ENCODE assay signal across 10 cellular contexts in genomic region chr14:61406198-61406597, GRCh38.
DNase-seq lines count a peak whose midpoint lies in the region; ATAC-seq and TF ChIP-seq lines count a peak whose summit lies in the region.
"Had no signal": no experiment of that assay in that cellular context is flagged by ENCODE, and none has a peak within 500 bp of the region (broad histone marks: within the 10 kb centered on the region; RNA-seq: fewer than 3 reads in every experiment).

No MANE protein-coding gene starts in this region.

- H3K4me1 ChIP-seq in parathyroid adenoma (peaks cover 19% of the 10 kb centered on the region), transverse colon (no peaks in the 10 kb centered on the region), PC-9 (replicated peaks; ENCODE audit: insufficient read depth) (no peaks in the 10 kb centered on the region)

- 56 to 57% methylated on average over 4 of the region's 4 CpGs for WGBS in transverse colon (ENCODE audit: low coverage in 1 of 2), 2 donors

- no peaks in the 10 kb centered on the region for H3K9me2 ChIP-seq in PC-9 (ENCODE audit: insufficient read depth)

- H3F3A ChIP-seq in PC-9 (ENCODE audit: insufficient read depth, low read depth): no peaks in the 10 kb centered on the region

- peak overlapping the region; percentile 45 for H3K4me3 Mint-ChIP-seq in activated T-cell treated with anti-CD3 and anti-CD28 coated beads, Interleukin-2, amount 50 U/mL, for 4 hours
- peak overlapping the region; percentile 56 for H3K4me3 Mint-ChIP-seq in central memory CD8-positive, alpha-beta T cell
- H3K4me3 Mint-ChIP-seq: HFFc6 had no signal

- POLR2A ChIA-PET in PC-9 (lab: Charles Lee; ENCODE audit: unreplicated experiment): no interaction called here

- H3K9ac ChIP-seq in parathyroid adenoma: no peak overlapping the region

- no peak for TF ChIP-seq EP300 in transverse colon (IDR thresholded peaks at IDR 0.05; ENCODE audit: low read depth)

- intact Hi-C loops in transverse colon (cut with DNase I; ENCODE audit: low total_unique reads) (no loop called here), PC-9 (cut with micrococcal nuclease; ENCODE audit: unreplicated experiment) (no loop called here)

- no peak for TF ChIP-seq POLR2A in transverse colon (IDR thresholded peaks at IDR 0.05)

- in situ Hi-C loops in transverse colon (cut with MboI; ENCODE audit: low pct_ligation_motif_present in 1 of 4, low pct_unique_long_range_greater_than_20kb in 1 of 4, low sequenced_read_pairs in 3 of 4): no loop called here

- TF ChIP-seq CTCF in parathyroid adenoma (IDR thresholded peaks at IDR 0.05) (no peak), transverse colon (IDR thresholded peaks at IDR 0.05) (no peak), PC-9 (conservative IDR thresholded peaks at IDR 0.05) (no peak)

- no peak overlapping the region for H3K4me3 ChIP-seq in parathyroid adenoma (ENCODE audit: low read depth, low read length)
- H3K4me3 ChIP-seq in transverse colon: no peak overlapping the region
- no peak overlapping the region for H3K4me3 ChIP-seq in PC-9

- H3K27me3 ChIP-seq in parathyroid adenoma (ENCODE audit: control insufficient read depth, insufficient read depth, low read length) (no peaks in the 10 kb centered on the region), transverse colon (no peaks in the 10 kb centered on the region), PC-9 (ENCODE audit: insufficient read depth, low read depth) (no peaks in the 10 kb centered on the region)

- H4K20me1 ChIP-seq in PC-9 (ENCODE audit: insufficient read depth): no peaks in the 10 kb centered on the region

- H3K27me3 Mint-ChIP-seq in activated T-cell treated with anti-CD3 and anti-CD28 coated beads, Interleukin-2, amount 50 U/mL, for 4 hours (ENCODE audit: low read depth): no peaks in the 10 kb centered on the region
- no peaks in the 10 kb centered on the region for H3K27me3 Mint-ChIP-seq in central memory CD8-positive, alpha-beta T cell

- no TSS peak for BruUV-seq in PC-9 (replicated peaks; lab: Mats Ljungman, UMichigan)

- peak overlapping the region; percentile 65 for H3K27ac Mint-ChIP-seq in central memory CD8-positive, alpha-beta T cell (ENCODE audit: low read depth)
- H3K27ac Mint-ChIP-seq: HFFc6 had no signal

- H3K4me2 ChIP-seq in parathyroid adenoma (ENCODE audit: low read length): peak overlapping the region; percentile 36
- no peak overlapping the region for H3K4me2 ChIP-seq in PC-9

- ATAC-seq in activated T-cell treated with anti-CD3 and anti-CD28 coated beads, Interleukin-2, amount 50 U/mL, for 4 hours: no peak
- no peak for ATAC-seq in central memory CD8-positive, alpha-beta T cell (replicated peaks; ENCODE audit: extremely low read depth, poor library complexity, severe bottlenecking)
- no peak for ATAC-seq in HG03045 (IDR thresholded peaks at IDR 0.05; ENCODE audit: unreplicated experiment)

- H3K4me1 Mint-ChIP-seq in activated T-cell treated with anti-CD3 and anti-CD28 coated beads, Interleukin-2, amount 50 U/mL, for 4 hours (ENCODE audit: low read depth): peaks cover 72% of the 10 kb centered on the region
- H3K4me1 Mint-ChIP-seq in central memory CD8-positive, alpha-beta T cell: peaks cover 67% of the 10 kb centered on the region

- peaks cover 13% of the 10 kb centered on the region for H3K36me3 Mint-ChIP-seq in activated T-cell treated with anti-CD3 and anti-CD28 coated beads, Interleukin-2, amount 50 U/mL, for 4 hours (ENCODE audit: insufficient read depth)
- peaks cover 27% of the 10 kb centered on the region for H3K36me3 Mint-ChIP-seq in central memory CD8-positive, alpha-beta T cell (ENCODE audit: insufficient read depth)

- CTCF ChIA-PET in PC-9 (lab: Charles Lee): no interaction called here

- H3K9me3 Mint-ChIP-seq in activated T-cell treated with anti-CD3 and anti-CD28 coated beads, Interleukin-2, amount 50 U/mL, for 4 hours: no peaks in the 10 kb centered on the region
- no peaks in the 10 kb centered on the region for H3K9me3 Mint-ChIP-seq in central memory CD8-positive, alpha-beta T cell
- H3K9me3 Mint-ChIP-seq: HFFc6 had no signal

- H3K27ac ChIP-seq in parathyroid adenoma: peak overlapping the region; percentile 21
- H3K27ac ChIP-seq in transverse colon: no peak overlapping the region
- H3K27ac ChIP-seq in PC-9: no peak overlapping the region

- peaks cover 8% of the 10 kb centered on the region for H3K79me2 ChIP-seq in parathyroid adenoma
- peaks cover 18% of the 10 kb centered on the region; the same call in 1 of the 2 replicates for H3K79me2 ChIP-seq in PC-9 (ENCODE audit: low read depth)

- no peaks in the 10 kb centered on the region for H3K9me3 ChIP-seq in parathyroid adenoma (ENCODE audit: control insufficient read depth, low read length)
- H3K9me3 ChIP-seq in transverse colon: no peaks in the 10 kb centered on the region
- no peaks in the 10 kb centered on the region for H3K9me3 ChIP-seq in PC-9 (ENCODE audit: insufficient read depth, low read depth)

- H2AFZ ChIP-seq in parathyroid adenoma: peak overlapping the region; percentile 31
- H2AFZ ChIP-seq in PC-9: no peak overlapping the region

- DNase-seq in activated T-cell treated with anti-CD3 and anti-CD28 coated beads, Interleukin-2, amount 50 U/mL, for 4 hours: no peak
- DNase-seq in activated T-cell treated with anti-CD3 and anti-CD28 coated beads, Interleukin-2, amount 50 U/mL, for 1 hour: no peak
- peak; percentile 80 for DNase-seq in NCI-H2029 treated with DMSO at 0.1 percent for 48 hours (lab: John Stamatoyannopoulos, UW)
- DNase-seq in central memory CD8-positive, alpha-beta T cell (ENCODE audit: low spot score in 2 of 2): no peak
- DNase-seq in transverse colon: no peak
- no peak for DNase-seq in PC-9
- DNase-seq: amniotic stem cell, HFFc6 had no signal

- no peaks in the 10 kb centered on the region for H3K36me3 ChIP-seq in parathyroid adenoma (ENCODE audit: control insufficient read depth, insufficient read depth, low read length)
- H3K36me3 ChIP-seq in transverse colon: no peaks in the 10 kb centered on the region
- no peaks in the 10 kb centered on the region; the same call in 1 of the 2 replicates for H3K36me3 ChIP-seq in PC-9 (ENCODE audit: low read depth)
